Comparison of ENCODE assay signal across 1 cellular context in genomic region chr2:112923967-112924338, GRCh38.
TF ChIP-seq lines count a peak whose summit lies in the region.

No MANE protein-coding gene starts in this region.

TF ChIP-seq in HepG2, 621 proteins besides CTCF, POLR2A, EP300 and RAD21:
- no peak for TF ChIP-seq ZNF225 (CRISPR knock-in tag; IDR thresholded peaks at IDR 0.05)
- TF ChIP-seq ZNF501 (CRISPR knock-in tag; IDR thresholded peaks at IDR 0.05): no peak
- 0 out of 2 replicates have a peak, but pooled peaks have one; percentile 13 for TF ChIP-seq ZNF629 (CRISPR knock-in tag; conservative IDR thresholded peaks at IDR 0.05)
- no peak for TF ChIP-seq ZNF709 (CRISPR knock-in tag; IDR thresholded peaks at IDR 0.05)
- no peak for TF ChIP-seq ZNF296 (CRISPR knock-in tag; conservative IDR thresholded peaks at IDR 0.05)
- no peak for TF ChIP-seq ZNF644 (CRISPR knock-in tag; IDR thresholded peaks at IDR 0.05; ENCODE audit: low read depth)
- no peak for TF ChIP-seq ZGPAT (CRISPR knock-in tag; IDR thresholded peaks at IDR 0.05)
